In genomic region chr11:19459240-19459639, GRCh38 we compare ENCODE assay signal across 21 cellular contexts.
A peak's percentile ranks its signal among the peaks of the same experiment; 100 is the strongest.
DNase-seq lines count a peak whose midpoint lies in the region; ATAC-seq, FAIRE-seq and TF ChIP-seq lines count a peak whose summit lies in the region.
"Had no signal": no experiment of that assay in that cellular context is flagged by ENCODE, and none has a peak within 500 bp of the region (broad histone marks: within the 10 kb centered on the region; RNA-seq: fewer than 3 reads in every experiment).

No MANE protein-coding gene starts in this region.

- no peak overlapping the region for H2AK5ac ChIP-seq in mesenchymal stem cell (ENCODE audit: low read length, severe bottlenecking)

- no peak overlapping the region for H2BK120ac ChIP-seq in mesenchymal stem cell (ENCODE audit: low read depth, low read length)

- SMC1A ChIA-PET in GM12878 (lab: Charles Lee; ENCODE audit: uncharacterized antibody, unreplicated experiment) = interaction anchor here (1.1 kb wide), 1 partner anchor 16 kb away, joined by 3 read pairs; no protein-coding TSS in a partner anchor

- no peaks in the 10 kb centered on the region for H3K36me3 ChIP-seq in GM12878 (ENCODE audit: control insufficient read depth in 2 of 2, insufficient read depth in 2 of 2, low read length in 1 of 2)
- H3K36me3 ChIP-seq in mesenchymal stem cell (ENCODE audit: control insufficient read depth in 1 of 2, insufficient read depth in 2 of 2, low read depth in 1 of 2, low read length in 2 of 2) = no peaks in the 10 kb centered on the region
- no peaks in the 10 kb centered on the region; the same call in 1 of the 2 replicates for H3K36me3 ChIP-seq in SJCRH30
- H3K36me3 ChIP-seq: BLaER1 treated with 17β-estradiol and CSF1 and Interleukin-3, amounts not matched to agents 10 nM and 100 nM had no signal

- H3K4me2 ChIP-seq in GM12878 (ENCODE audit: control insufficient read depth, insufficient read depth) (no peak overlapping the region), mesenchymal stem cell (ENCODE audit: low read length, poor library complexity, severe bottlenecking) (no peak overlapping the region)
- H3K4me2 ChIP-seq: A549; BLaER1 treated with 17β-estradiol and CSF1 and Interleukin-3, amounts not matched to agents 10 nM and 100 nM had no signal

- H3K27me3 ChIP-seq in GM12878 (replicated peaks in 1 of 2; ENCODE audit: control insufficient read depth in 2 of 2, insufficient read depth in 2 of 2, low read length in 1 of 2) = no peaks in the 10 kb centered on the region
- peaks cover 0 to 41% of the 10 kb centered on the region in 2 experiments for H3K27me3 ChIP-seq in mesenchymal stem cell (ENCODE audit: control insufficient read depth in 1 of 2, insufficient read depth in 1 of 2, low read length in 2 of 2)
- H3K27me3 ChIP-seq in SJCRH30 = no peaks in the 10 kb centered on the region
- H3K27me3 ChIP-seq: BLaER1 treated with 17β-estradiol and CSF1 and Interleukin-3, amounts not matched to agents 10 nM and 100 nM had no signal

- no peaks in the 10 kb centered on the region for H3K4me1 ChIP-seq in GM12878 (ENCODE audit: control insufficient read depth, insufficient read depth, low read length)
- no peaks in the 10 kb centered on the region for H3K4me1 ChIP-seq in mesenchymal stem cell (ENCODE audit: control insufficient read depth, insufficient read depth, low read depth, low read length)
- no peaks in the 10 kb centered on the region; the same call in 1 of the 2 replicates for H3K4me1 ChIP-seq in SJCRH30
- H3K4me1 ChIP-seq: A549, Caco-2 had no signal

- CTCF ChIA-PET in GM12878 (lab: Yijun Ruan, JAX) = interaction anchor here (1.0 kb wide), 1 partner anchor 383 kb away, joined by 4 read pairs; no protein-coding TSS in a partner anchor

- POLR2A ChIA-PET in GM12878 (lab: Charles Lee) = no interaction called here

- RAD21 ChIA-PET in GM12878 (lab: Charles Lee; ENCODE audit: unreplicated experiment) = no interaction called here

- no peaks in the 10 kb centered on the region for H3K79me2 ChIP-seq in GM12878 (ENCODE audit: control insufficient read depth, insufficient read depth, low read length)

- no peak for TF ChIP-seq POLR2A in GM12878 (IDR thresholded peaks at IDR 0.05; ENCODE audit: low read depth, low read length)

- H3K27ac ChIP-seq in GM12878 (ENCODE audit: control insufficient read depth, insufficient read depth) (no peak overlapping the region), mesenchymal stem cell (ENCODE audit: low read length, poor library complexity, severe bottlenecking) (no peak overlapping the region), SJCRH30 (no peak overlapping the region)
- H3K27ac ChIP-seq: 22Rv1; A549; BLaER1 treated with 17β-estradiol and CSF1 and Interleukin-3, amounts not matched to agents 10 nM and 100 nM; C4-2B had no signal

- H4K91ac ChIP-seq in mesenchymal stem cell (ENCODE audit: low read length) = peak overlapping the region; percentile 12

- H3K14ac ChIP-seq in mesenchymal stem cell (ENCODE audit: low read length in 2 of 2) = no peak overlapping the region

- in situ Hi-C loops in GM12878 (cut with MboI) (no loop called here), KBM-7 (cut with MboI; ENCODE audit: low pct_unique_long_range_greater_than_20kb, low sequenced_read_pairs) (no loop called here)

- H3K4me3 ChIP-seq in GM12878 (no peak overlapping the region), mesenchymal stem cell (ENCODE audit: insufficient read depth in 1 of 2, low read depth in 1 of 2, low read length in 2 of 2) (no peak overlapping the region), SJCRH30 (no peak overlapping the region)
- H3K4me3 ChIP-seq: A549; BLaER1 treated with 17β-estradiol and CSF1 and Interleukin-3, amounts not matched to agents 10 nM and 100 nM had no signal

- H2BK5ac ChIP-seq in mesenchymal stem cell (ENCODE audit: low read depth, low read length, poor library complexity, severe bottlenecking) = no peak overlapping the region

- intact Hi-C loops in GM12878 (cut with micrococcal nuclease; ENCODE audit: unreplicated experiment) = no loop called here

- TF ChIP-seq EP300 in GM12878 (IDR thresholded peaks at IDR 0.05; ENCODE audit: borderline replicate concordance in 1 of 2, control insufficient read depth in 1 of 2, low read depth in 2 of 2, low read length in 2 of 2) = no peak

- H4K8ac ChIP-seq in mesenchymal stem cell (ENCODE audit: low read length) = peak overlapping the region; percentile 14

- ATAC-seq in GM12878 (no peak), esophagus mucosa (peak; percentile 19)
- ATAC-seq: A549; CD8-positive, alpha-beta T cell had no signal

- no peaks in the 10 kb centered on the region for H3K79me1 ChIP-seq in mesenchymal stem cell (replicated peaks; ENCODE audit: low read length, poor library complexity, severe bottlenecking)

- no peak overlapping the region for H2BK15ac ChIP-seq in mesenchymal stem cell (ENCODE audit: low read depth, poor library complexity, severe bottlenecking)

- no peak overlapping the region for H3K18ac ChIP-seq in mesenchymal stem cell (ENCODE audit: low read depth in 1 of 2, low read length in 2 of 2)

- H3K4ac ChIP-seq in mesenchymal stem cell (ENCODE audit: low read depth in 1 of 2, low read length in 2 of 2) = no peak overlapping the region

- BruUV-seq in GM12878 (replicated peaks; lab: Mats Ljungman, UMichigan) = no TSS peak

- DNase-seq in GM12878 (ENCODE audit: low read depth, low spot score) (no peak), mesenchymal stem cell (no peak), KBM-7 (no peak), SJCRH30 (no peak)
- no peak for DNase-seq in stimulated activated CD4-positive, alpha-beta T cell treated with anti-CD3 and anti-CD28 coated beads, Interleukin-2, amount 100 ng/mL, for 24 hours
- DNase-seq: AML-193; Caco-2; CD4-positive, alpha-beta T cell; CD8-positive, alpha-beta T cell; DMS 273 treated with DMSO at 0.1 percent for 48 hours; DMS153; DMS79 treated with DMSO at 0.1 percent for 48 hours; GF-D8 had no signal

- FAIRE-seq in GM12878 (lab: Jason Lieb, UNC) = no peak
- FAIRE-seq: A549, G401.6, GM12892, GM18507 had no signal

- H2AFZ ChIP-seq in GM12878 (ENCODE audit: control insufficient read depth, low read depth, low read length) = no peak overlapping the region
- H2AFZ ChIP-seq in mesenchymal stem cell (ENCODE audit: low read depth, low read length) = no peak overlapping the region

- H4K20me1 ChIP-seq in GM12878 (ENCODE audit: control insufficient read depth, insufficient read depth) = no peaks in the 10 kb centered on the region
- H4K20me1 ChIP-seq: BLaER1 treated with 17β-estradiol and CSF1 and Interleukin-3, amounts not matched to agents 10 nM and 100 nM had no signal

- TF ChIP-seq CTCF in GM12878 (IDR thresholded peaks at IDR 0.05 in 2 of 3, conservative IDR thresholded peaks at IDR 0.05 in 1 of 3; ENCODE audit: control insufficient read depth in 2 of 3, extremely low read depth in 1 of 3, insufficient read depth in 1 of 3, low read depth in 3 of 3, low read length in 3 of 3) = no peak

- no peaks in the 10 kb centered on the region for H3K9me3 ChIP-seq in GM12878 (replicated peaks; ENCODE audit: control insufficient read depth, insufficient read depth, low read length)
- no peaks in the 10 kb centered on the region for H3K9me3 ChIP-seq in mesenchymal stem cell (ENCODE audit: control insufficient read depth, low read length)
- no peaks in the 10 kb centered on the region for H3K9me3 ChIP-seq in SJCRH30 (replicated peaks)
- H3K9me3 ChIP-seq: A549; BLaER1 treated with 17β-estradiol and CSF1 and Interleukin-3, amounts not matched to agents 10 nM and 100 nM; Caco-2 had no signal

- H3K9ac ChIP-seq in GM12878 (ENCODE audit: control insufficient read depth, insufficient read depth, low read length) (no peak overlapping the region), mesenchymal stem cell (ENCODE audit: low read length) (no peak overlapping the region)
- H3K9ac ChIP-seq: BLaER1 treated with 17β-estradiol and CSF1 and Interleukin-3, amounts not matched to agents 10 nM and 100 nM had no signal

- no peak overlapping the region for H2BK12ac ChIP-seq in mesenchymal stem cell (ENCODE audit: low read length in 2 of 2)

- no peak for TF ChIP-seq RAD21 in GM12878 (IDR thresholded peaks at IDR 0.05; ENCODE audit: insufficient read depth, low read depth, low read length)

- no peak overlapping the region for H3K23ac ChIP-seq in mesenchymal stem cell (ENCODE audit: low read length in 2 of 2)

TF ChIP-seq in GM12878, 131 proteins besides CTCF, POLR2A, EP300 and RAD21:
- no peak for TF ChIP-seq IRF5 (IDR thresholded peaks at IDR 0.05; ENCODE audit: borderline replicate concordance)
- TF ChIP-seq SMARCA5 (IDR thresholded peaks at IDR 0.05) = no peak
- TF ChIP-seq, protein P1, sequence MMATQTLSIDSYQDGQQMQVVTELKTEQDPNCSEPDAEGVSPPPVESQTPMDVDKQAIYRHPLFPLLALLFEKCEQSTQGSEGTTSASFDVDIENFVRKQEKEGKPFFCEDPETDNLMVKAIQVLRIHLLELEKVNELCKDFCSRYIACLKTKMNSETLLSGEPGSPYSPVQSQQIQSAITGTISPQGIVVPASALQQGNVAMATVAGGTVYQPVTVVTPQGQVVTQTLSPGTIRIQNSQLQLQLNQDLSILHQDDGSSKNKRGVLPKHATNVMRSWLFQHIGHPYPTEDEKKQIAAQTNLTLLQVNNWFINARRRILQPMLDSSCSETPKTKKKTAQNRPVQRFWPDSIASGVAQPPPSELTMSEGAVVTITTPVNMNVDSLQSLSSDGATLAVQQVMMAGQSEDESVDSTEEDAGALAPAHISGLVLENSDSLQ (IDR thresholded peaks at IDR 0.05) = peak; percentile 67
- peak; percentile 7 for TF ChIP-seq PBX3 (IDR thresholded peaks at IDR 0.05; ENCODE audit: insufficient replicate concordance, low read depth, low read length)
- no peak for TF ChIP-seq CREB1 (IDR thresholded peaks at IDR 0.05; ENCODE audit: low read depth)
- no peak for TF ChIP-seq CHD1 (IDR thresholded peaks at IDR 0.05; ENCODE audit: low read depth, low read length)
